ENCODE assay signal across 1 cellular context in the genomic region with DNA sequence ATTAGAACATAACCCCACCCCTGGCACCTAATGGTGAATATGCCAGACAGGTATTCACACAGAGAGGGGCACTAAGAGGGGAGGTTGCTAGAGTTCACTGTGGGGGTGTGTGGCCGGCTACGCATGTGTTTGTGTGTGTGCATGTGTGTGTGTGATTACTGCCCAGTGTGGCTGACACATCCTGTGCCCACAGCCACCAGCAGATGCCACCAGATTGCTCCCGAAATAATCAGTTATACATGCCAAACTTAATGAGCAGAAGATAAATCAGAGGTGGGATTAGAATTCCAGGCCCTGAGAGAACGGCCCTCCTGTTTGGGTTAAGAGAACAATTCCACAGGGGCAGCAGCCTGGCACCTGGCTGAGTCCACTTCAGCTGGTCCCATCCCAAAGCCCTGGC.
TF ChIP-seq lines count a peak whose summit lies in the region.

No MANE protein-coding gene starts in this region.

TF ChIP-seq in HepG2, 621 proteins besides CTCF, POLR2A, EP300 and RAD21:
- no peak for TF ChIP-seq ZNF7 (CRISPR knock-in tag; IDR thresholded peaks at IDR 0.05)
- no peak for TF ChIP-seq ZNF3 (CRISPR knock-in tag; IDR thresholded peaks at IDR 0.05)
- TF ChIP-seq ZNF580 (CRISPR knock-in tag; IDR thresholded peaks at IDR 0.05; ENCODE audit: borderline replicate concordance, low read depth): no peak
- no peak for TF ChIP-seq ZNF230 (CRISPR knock-in tag; IDR thresholded peaks at IDR 0.05)
- TF ChIP-seq ZBTB1 (CRISPR knock-in tag; IDR thresholded peaks at IDR 0.05; ENCODE audit: borderline replicate concordance): no peak
- no peak for TF ChIP-seq TFAP4 (IDR thresholded peaks at IDR 0.05; ENCODE audit: borderline replicate concordance, low read depth)
- TF ChIP-seq HINFP (CRISPR knock-in tag; IDR thresholded peaks at IDR 0.05; ENCODE audit: low read depth): no peak
- no peak for TF ChIP-seq THAP11 (CRISPR knock-in tag; IDR thresholded peaks at IDR 0.05)
- TF ChIP-seq HNRNPK (IDR thresholded peaks at IDR 0.05; ENCODE audit: low read depth, low read length, poor library complexity, severe bottlenecking): no peak
- no peak for TF ChIP-seq ZNF713 (CRISPR knock-in tag; IDR thresholded peaks at IDR 0.05)
- TF ChIP-seq, protein P1, sequence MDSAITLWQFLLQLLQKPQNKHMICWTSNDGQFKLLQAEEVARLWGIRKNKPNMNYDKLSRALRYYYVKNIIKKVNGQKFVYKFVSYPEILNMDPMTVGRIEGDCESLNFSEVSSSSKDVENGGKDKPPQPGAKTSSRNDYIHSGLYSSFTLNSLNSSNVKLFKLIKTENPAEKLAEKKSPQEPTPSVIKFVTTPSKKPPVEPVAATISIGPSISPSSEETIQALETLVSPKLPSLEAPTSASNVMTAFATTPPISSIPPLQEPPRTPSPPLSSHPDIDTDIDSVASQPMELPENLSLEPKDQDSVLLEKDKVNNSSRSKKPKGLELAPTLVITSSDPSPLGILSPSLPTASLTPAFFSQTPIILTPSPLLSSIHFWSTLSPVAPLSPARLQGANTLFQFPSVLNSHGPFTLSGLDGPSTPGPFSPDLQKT (CRISPR knock-in tag; IDR thresholded peaks at IDR 0.05; ENCODE audit: borderline replicate concordance): no peak
- no peak for TF ChIP-seq NFYC (CRISPR knock-in tag; IDR thresholded peaks at IDR 0.05)
- TF ChIP-seq BRCA1 (CRISPR knock-in tag; IDR thresholded peaks at IDR 0.05): no peak
- TF ChIP-seq, protein P2, sequence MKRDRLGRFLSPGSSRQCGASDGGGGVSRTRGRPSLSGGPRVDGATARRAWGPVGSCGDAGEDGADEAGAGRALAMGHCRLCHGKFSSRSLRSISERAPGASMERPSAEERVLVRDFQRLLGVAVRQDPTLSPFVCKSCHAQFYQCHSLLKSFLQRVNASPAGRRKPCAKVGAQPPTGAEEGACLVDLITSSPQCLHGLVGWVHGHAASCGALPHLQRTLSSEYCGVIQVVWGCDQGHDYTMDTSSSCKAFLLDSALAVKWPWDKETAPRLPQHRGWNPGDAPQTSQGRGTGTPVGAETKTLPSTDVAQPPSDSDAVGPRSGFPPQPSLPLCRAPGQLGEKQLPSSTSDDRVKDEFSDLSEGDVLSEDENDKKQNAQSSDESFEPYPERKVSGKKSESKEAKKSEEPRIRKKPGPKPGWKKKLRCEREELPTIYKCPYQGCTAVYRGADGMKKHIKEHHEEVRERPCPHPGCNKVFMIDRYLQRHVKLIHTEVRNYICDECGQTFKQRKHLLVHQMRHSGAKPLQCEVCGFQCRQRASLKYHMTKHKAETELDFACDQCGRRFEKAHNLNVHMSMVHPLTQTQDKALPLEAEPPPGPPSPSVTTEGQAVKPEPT (CRISPR knock-in tag; IDR thresholded peaks at IDR 0.05; ENCODE audit: low read depth): no peak
- TF ChIP-seq NCOA1 (CRISPR knock-in tag; IDR thresholded peaks at IDR 0.05): no peak
- TF ChIP-seq ZBTB7B (CRISPR knock-in tag; IDR thresholded peaks at IDR 0.05): no peak
- TF ChIP-seq PHF21A (CRISPR knock-in tag; IDR thresholded peaks at IDR 0.05): no peak
- TF ChIP-seq MEIS1 (CRISPR knock-in tag; IDR thresholded peaks at IDR 0.05; ENCODE audit: borderline replicate concordance): no peak
- TF ChIP-seq, protein P3, sequence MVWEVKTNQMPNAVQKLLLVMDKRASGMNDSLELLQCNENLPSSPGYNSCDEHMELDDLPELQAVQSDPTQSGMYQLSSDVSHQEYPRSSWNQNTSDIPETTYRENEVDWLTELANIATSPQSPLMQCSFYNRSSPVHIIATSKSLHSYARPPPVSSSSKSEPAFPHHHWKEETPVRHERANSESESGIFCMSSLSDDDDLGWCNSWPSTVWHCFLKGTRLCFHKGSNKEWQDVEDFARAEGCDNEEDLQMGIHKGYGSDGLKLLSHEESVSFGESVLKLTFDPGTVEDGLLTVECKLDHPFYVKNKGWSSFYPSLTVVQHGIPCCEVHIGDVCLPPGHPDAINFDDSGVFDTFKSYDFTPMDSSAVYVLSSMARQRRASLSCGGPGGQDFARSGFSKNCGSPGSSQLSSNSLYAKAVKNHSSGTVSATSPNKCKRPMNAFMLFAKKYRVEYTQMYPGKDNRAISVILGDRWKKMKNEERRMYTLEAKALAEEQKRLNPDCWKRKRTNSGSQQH (CRISPR knock-in tag; IDR thresholded peaks at IDR 0.05; ENCODE audit: low read depth): no peak
- TF ChIP-seq ZMAT5 (CRISPR knock-in tag; IDR thresholded peaks at IDR 0.05; ENCODE audit: borderline replicate concordance, low read depth): no peak
